ENCODE assay signal across 9 cellular contexts in genomic region chr17:19744922-19745757, GRCh38. TPM values are rescaled to one million over a fixed set of nuclear protein-coding genes. Genes with fewer than 3 reads are reported as not detected.
DNase-seq lines count a peak whose midpoint lies in the region; ATAC-seq and TF ChIP-seq lines count a peak whose summit lies in the region.
"Had no signal": no experiment of that assay in that cellular context is flagged by ENCODE, and none has a peak within 500 bp of the region (broad histone marks: within the 10 kb centered on the region; RNA-seq: fewer than 3 reads in every experiment).

No MANE protein-coding gene starts in this region.

- H3K27me3 Mint-ChIP-seq in Calu3 (ENCODE audit: unreplicated experiment) (no peaks in the 10 kb centered on the region), glutamatergic neuron (ENCODE audit: unreplicated experiment) (peaks cover 10% of the 10 kb centered on the region)

- no TSS peak for BruUV-seq in Calu3 (replicated peaks; lab: Mats Ljungman, UMichigan)

- H3K4me3 ChIP-seq in RWPE2 (ENCODE audit: severe bottlenecking) = no peak overlapping the region

- H3K36me3 Mint-ChIP-seq in Calu3 (ENCODE audit: insufficient read depth, unreplicated experiment) = peaks cover 17% of the 10 kb centered on the region
- no peaks in the 10 kb centered on the region for H3K36me3 Mint-ChIP-seq in glutamatergic neuron (ENCODE audit: unreplicated experiment)

- ATAC-seq in HG03354 (IDR thresholded peaks at IDR 0.05; ENCODE audit: poor library complexity, severe bottlenecking, unreplicated experiment) (peak; percentile 73), RWPE2 (ENCODE audit: low read depth) (no peak), omental fat pad (ENCODE audit: low FRiP score) (peak; percentile 83)

- H3K27ac ChIP-seq in RWPE2 (ENCODE audit: poor library complexity, severe bottlenecking) = peak overlapping the region; percentile 23

- TF ChIP-seq CTCF in Calu3 (IDR thresholded peaks at IDR 0.05; ENCODE audit: unreplicated experiment) (peak; percentile 79), RWPE2 (IDR thresholded peaks at IDR 0.05; ENCODE audit: poor library complexity, severe bottlenecking) (peak; percentile 64), glutamatergic neuron (IDR thresholded peaks at IDR 0.05; ENCODE audit: partially characterized antibody, unreplicated experiment) (peak; percentile 99), omental fat pad (IDR thresholded peaks at IDR 0.05) (peak in 2 of 3 donors; percentile 39 to 46)

- no peak overlapping the region for H3K27ac Mint-ChIP-seq in Calu3 (ENCODE audit: unreplicated experiment)
- H3K27ac Mint-ChIP-seq in glutamatergic neuron (ENCODE audit: unreplicated experiment) = no peak overlapping the region

- no peaks in the 10 kb centered on the region for H3K36me3 ChIP-seq in RWPE2 (ENCODE audit: low read depth)

- peak overlapping the region; percentile 68 for H3K4me3 Mint-ChIP-seq in Calu3 (ENCODE audit: low read depth, unreplicated experiment)
- no peak overlapping the region for H3K4me3 Mint-ChIP-seq in glutamatergic neuron (ENCODE audit: unreplicated experiment)

- peak; percentile 89 for DNase-seq in Calu3
- no peak for DNase-seq in RWPE2 (ENCODE audit: low spot score)
- DNase-seq in activated naive CD4-positive, alpha-beta T cell treated with anti-CD3 and anti-CD28 coated beads, Interleukin-2, amount 50 U/mL, for 16 hours = peak; percentile 90
- DNase-seq in glutamatergic neuron = peak; percentile 98
- peak; percentile 94 for DNase-seq in omental fat pad (ENCODE audit: low spot score)
- peak; percentile 89 for DNase-seq in superior temporal gyrus (ENCODE audit: extremely low spot score)
- DNase-seq in NK-92 (lab: John Stamatoyannopoulos, UW; ENCODE audit: unreplicated experiment) = no peak

- no peaks in the 10 kb centered on the region for H3K27me3 ChIP-seq in RWPE2 (ENCODE audit: insufficient read depth, poor library complexity, severe bottlenecking)

- no peaks in the 10 kb centered on the region for H3K9me3 Mint-ChIP-seq in Calu3 (ENCODE audit: low read depth, unreplicated experiment)
- peaks cover 2% of the 10 kb centered on the region for H3K9me3 Mint-ChIP-seq in glutamatergic neuron (ENCODE audit: unreplicated experiment)

- intact Hi-C loops in Calu3 (cut with micrococcal nuclease; ENCODE audit: unreplicated experiment) = loop anchor here (10.0 kb wide), 1 partner anchor 90 kb away; no protein-coding TSS in a partner anchor

- peaks cover 15% of the 10 kb centered on the region for H3K4me1 Mint-ChIP-seq in Calu3 (ENCODE audit: low read depth, unreplicated experiment)
- no peaks in the 10 kb centered on the region for H3K4me1 Mint-ChIP-seq in glutamatergic neuron (ENCODE audit: low read depth, unreplicated experiment)

- no peaks in the 10 kb centered on the region for H3K9me3 ChIP-seq in RWPE2 (ENCODE audit: severe bottlenecking)

- CTCF ChIA-PET in Calu3 (lab: Charles Lee) = interaction anchor here (0.5 to 1.0 kb wide), 6 partner anchors 9 to 748 kb away, joined by 3 to 6 read pairs (median 3); partner anchors contain the start of gene SLC47A2

- peaks cover 22% of the 10 kb centered on the region for H3K4me1 ChIP-seq in RWPE2 (ENCODE audit: insufficient read depth, poor library complexity, severe bottlenecking)

RNA-seq across cellular contexts. Expression of gene ALDH3A1, which starts 3.0 kb away (rescaled TPM):
- total RNA-seq in Calu3 (2022) (0.38 and 0.47 TPM in 2 replicates), glutamatergic neuron (ENCODE audit: unreplicated experiment) (not detected), omental fat pad (1 to 10 TPM; 2.3 to 4.9 (median 3.3) TPM)
- total RNA-seq: activated CD8-positive, alpha-beta memory T cell treated with anti-CD3 and anti-CD28 coated beads for 36 hours had no signal

RNA-seq across cellular contexts. Expression of gene SLC47A2, which starts 28.8 kb away (rescaled TPM):
- not detected in 2 replicates for total RNA-seq in Calu3 (2022)
- total RNA-seq in glutamatergic neuron (ENCODE audit: unreplicated experiment) = not detected
- total RNA-seq in omental fat pad = under 1 TPM in 1 of 4 donors, not detected in 3; 0.28 TPM
- total RNA-seq: activated CD8-positive, alpha-beta memory T cell treated with anti-CD3 and anti-CD28 coated beads for 36 hours had no signal

Comparison
In these comparisons a context has a peak if more than half of its experiments do, and no peak if none do; other contexts are left out.
1. DNase-seq: peak in Calu3 (single experiment), activated naive CD4-positive, alpha-beta T cell treated with anti-CD3 and anti-CD28 coated beads, Interleukin-2, amount 50 U/mL, for 16 hours (single experiment), glutamatergic neuron (single experiment), omental fat pad (single experiment) and superior temporal gyrus (single experiment); none in RWPE2 (single experiment) and NK-92 (single experiment).
2. CTCF ChIP-seq: peak in every context shown above with its lines; median percentile 99 in glutamatergic neuron; 79 in Calu3; 64 in RWPE2; 42 in omental fat pad.